ENCODE assay signal across 9 cellular contexts in genomic region chr15:31263751-31264533, GRCh38.
DNase-seq lines count a peak whose midpoint lies in the region; ATAC-seq and TF ChIP-seq lines count a peak whose summit lies in the region.
"Had no signal": no experiment of that assay in that cellular context is flagged by ENCODE, and none has a peak within 500 bp of the region (broad histone marks: within the 10 kb centered on the region; RNA-seq: fewer than 3 reads in every experiment).

No MANE protein-coding gene starts in this region.

- peak overlapping the region; percentile 40 to 57 for H3K27ac ChIP-seq in right atrium auricular region

- H3K27me3 ChIP-seq in right atrium auricular region = no peaks in the 10 kb centered on the region

- H3K36me3 ChIP-seq in right atrium auricular region = no peaks in the 10 kb centered on the region

- DNase-seq in DMS53 (lab: John Stamatoyannopoulos, UW) (peak; percentile 85), SHP77 (lab: John Stamatoyannopoulos, UW) (peak; percentile 87 to 88), activated gamma-delta T cell (lab: John Stamatoyannopoulos, UW) (peak; percentile 39), right atrium auricular region (ENCODE audit: low spot score) (peak; percentile 74), AG20443 (ENCODE audit: low spot score) (no peak)
- peak; percentile 83 for DNase-seq in stimulated activated CD4-positive, alpha-beta T cell treated with anti-CD3 and anti-CD28 coated beads, Interleukin-15, amount 100 ng/mL, for 24 hours

- no peak overlapping the region for H3K4me3 ChIP-seq in right atrium auricular region

- peak; percentile 22 for ATAC-seq in HG03354 (IDR thresholded peaks at IDR 0.05; ENCODE audit: poor library complexity, severe bottlenecking, unreplicated experiment)
- no peak for ATAC-seq in GM19452 (IDR thresholded peaks at IDR 0.05; ENCODE audit: unreplicated experiment)
- ATAC-seq: HCT116 had no signal

- H3K9me3 ChIP-seq in right atrium auricular region = no peaks in the 10 kb centered on the region

- H3K4me1 ChIP-seq in right atrium auricular region = peaks cover 0 to 33% of the 10 kb centered on the region in 2 donors

- no peak for TF ChIP-seq CTCF in right atrium auricular region (IDR thresholded peaks at IDR 0.05)
